In genomic region chr15:47820780-47821319, GRCh38 we compare ENCODE assay signal across 11 cellular contexts.
A peak's percentile ranks its signal among the peaks of the same experiment; 100 is the strongest.
DNase-seq lines count a peak whose midpoint lies in the region; TF ChIP-seq lines count a peak whose summit lies in the region.
"Had no signal": no experiment of that assay in that cellular context is flagged by ENCODE, and none has a peak within 500 bp of the region (broad histone marks: within the 10 kb centered on the region; RNA-seq: fewer than 3 reads in every experiment).

No MANE protein-coding gene starts in this region.

- CTCF ChIA-PET in RWPE1 (lab: Yijun Ruan, JAX): interaction anchor here (0.5 to 0.6 kb wide), 2 partner anchors 165 to 627 kb away, joined by 5 read pairs; no protein-coding TSS in a partner anchor

- no peaks in the 10 kb centered on the region for H3K27me3 ChIP-seq in smooth muscle cell (ENCODE audit: low read depth)

- no peak overlapping the region for H3K4me3 Mint-ChIP-seq in activated naive CD8-positive, alpha-beta T cell treated with anti-CD3 and anti-CD28 coated beads for 36 hours

- no peaks in the 10 kb centered on the region for H3K79me2 ChIP-seq in smooth muscle cell (ENCODE audit: low read depth)

- peaks cover 25% of the 10 kb centered on the region for H3K4me1 ChIP-seq in smooth muscle cell (ENCODE audit: low read depth)

- H3K36me3 Mint-ChIP-seq in activated naive CD8-positive, alpha-beta T cell treated with anti-CD3 and anti-CD28 coated beads for 36 hours: no peaks in the 10 kb centered on the region

- no peak overlapping the region for H3K9ac ChIP-seq in smooth muscle cell (ENCODE audit: low read depth)

- H3K27me3 Mint-ChIP-seq in activated naive CD8-positive, alpha-beta T cell treated with anti-CD3 and anti-CD28 coated beads for 36 hours: no peaks in the 10 kb centered on the region

- no peaks in the 10 kb centered on the region for H3K36me3 ChIP-seq in smooth muscle cell (ENCODE audit: low read depth)

- H3K4me1 Mint-ChIP-seq in activated naive CD8-positive, alpha-beta T cell treated with anti-CD3 and anti-CD28 coated beads for 36 hours: no peaks in the 10 kb centered on the region

- POLR2A ChIA-PET in RWPE1 (lab: Yijun Ruan, JAX; ENCODE audit: low non-redundant PET): no interaction called here

- DNase-seq in NCI-H510A treated with DMSO at 0.1 percent for 48 hours (lab: John Stamatoyannopoulos, UW) (peak; percentile 38), NCI-H510A (lab: John Stamatoyannopoulos, UW) (no peak), RWPE1 (ENCODE audit: low spot score) (peak; percentile 72), fibroblast of pulmonary artery (ENCODE audit: low read depth) (peak; percentile 83), smooth muscle cell (lab: John Stamatoyannopoulos, UW; ENCODE audit: unreplicated experiment) (no peak), SW480 (ENCODE audit: low spot score) (no peak)
- no peak for DNase-seq in activated naive CD8-positive, alpha-beta T cell treated with anti-CD3 and anti-CD28 coated beads for 36 hours
- no peak for DNase-seq in activated naive CD4-positive, alpha-beta T cell treated with anti-CD3 and anti-CD28 coated beads, Interleukin-2, amount 50 U/mL, for 16 hours
- DNase-seq: NCI-H2081, SIG-M5, small intestine had no signal

- H3K9me3 ChIP-seq in smooth muscle cell (replicated peaks; ENCODE audit: low read depth): no peaks in the 10 kb centered on the region

- no peak for TF ChIP-seq CTCF in RWPE1 (conservative IDR thresholded peaks at IDR 0.05; ENCODE audit: low read depth)
- TF ChIP-seq CTCF in fibroblast of pulmonary artery (IDR thresholded peaks at IDR 0.05; ENCODE audit: low read length, missing control alignments): no peak
- TF ChIP-seq CTCF in smooth muscle cell (IDR thresholded peaks at IDR 0.05; ENCODE audit: borderline replicate concordance, insufficient read depth, poor library complexity, severe bottlenecking): no peak

- H3K4me3 ChIP-seq in fibroblast of pulmonary artery (replicated peaks; ENCODE audit: low read depth, low read length) (no peak overlapping the region), smooth muscle cell (no peak overlapping the region)

- no peaks in the 10 kb centered on the region for H3K9me3 Mint-ChIP-seq in activated naive CD8-positive, alpha-beta T cell treated with anti-CD3 and anti-CD28 coated beads for 36 hours

- H2AFZ ChIP-seq in smooth muscle cell (ENCODE audit: low read depth): no peak overlapping the region

- H4K20me1 ChIP-seq in smooth muscle cell (ENCODE audit: low read depth): no peaks in the 10 kb centered on the region

- H3K27ac Mint-ChIP-seq in activated naive CD8-positive, alpha-beta T cell treated with anti-CD3 and anti-CD28 coated beads for 36 hours: no peak overlapping the region

- H3K4me2 ChIP-seq in smooth muscle cell: peak overlapping the region; percentile 46

- H3K27ac ChIP-seq in RWPE1: no peak overlapping the region; the same call in 1 of the 2 replicates
- H3K27ac ChIP-seq in smooth muscle cell (ENCODE audit: low read depth): peak overlapping the region; percentile 32

- peaks cover 16% of the 10 kb centered on the region for H3F3A ChIP-seq in smooth muscle cell (ENCODE audit: low read depth)

- WGBS in smooth muscle cell (ENCODE audit: low lambda C conversion rate): 45% methylated on average over 7 of the region's 7 CpGs

Comparison
In these comparisons a context has a peak if more than half of its experiments do, and no peak if none do; other contexts are left out.
1. DNase-seq: peak in NCI-H510A treated with DMSO at 0.1 percent for 48 hours (single experiment), RWPE1 (single experiment) and fibroblast of pulmonary artery (single experiment); none in NCI-H510A (single experiment), smooth muscle cell (single experiment), activated naive CD8-positive, alpha-beta T cell treated with anti-CD3 and anti-CD28 coated beads for 36 hours (single experiment), SW480 (single experiment) and activated naive CD4-positive, alpha-beta T cell treated with anti-CD3 and anti-CD28 coated beads, Interleukin-2, amount 50 U/mL, for 16 hours (single experiment).